Comparison of ENCODE assay signal across 1 cellular context in the genomic region with DNA sequence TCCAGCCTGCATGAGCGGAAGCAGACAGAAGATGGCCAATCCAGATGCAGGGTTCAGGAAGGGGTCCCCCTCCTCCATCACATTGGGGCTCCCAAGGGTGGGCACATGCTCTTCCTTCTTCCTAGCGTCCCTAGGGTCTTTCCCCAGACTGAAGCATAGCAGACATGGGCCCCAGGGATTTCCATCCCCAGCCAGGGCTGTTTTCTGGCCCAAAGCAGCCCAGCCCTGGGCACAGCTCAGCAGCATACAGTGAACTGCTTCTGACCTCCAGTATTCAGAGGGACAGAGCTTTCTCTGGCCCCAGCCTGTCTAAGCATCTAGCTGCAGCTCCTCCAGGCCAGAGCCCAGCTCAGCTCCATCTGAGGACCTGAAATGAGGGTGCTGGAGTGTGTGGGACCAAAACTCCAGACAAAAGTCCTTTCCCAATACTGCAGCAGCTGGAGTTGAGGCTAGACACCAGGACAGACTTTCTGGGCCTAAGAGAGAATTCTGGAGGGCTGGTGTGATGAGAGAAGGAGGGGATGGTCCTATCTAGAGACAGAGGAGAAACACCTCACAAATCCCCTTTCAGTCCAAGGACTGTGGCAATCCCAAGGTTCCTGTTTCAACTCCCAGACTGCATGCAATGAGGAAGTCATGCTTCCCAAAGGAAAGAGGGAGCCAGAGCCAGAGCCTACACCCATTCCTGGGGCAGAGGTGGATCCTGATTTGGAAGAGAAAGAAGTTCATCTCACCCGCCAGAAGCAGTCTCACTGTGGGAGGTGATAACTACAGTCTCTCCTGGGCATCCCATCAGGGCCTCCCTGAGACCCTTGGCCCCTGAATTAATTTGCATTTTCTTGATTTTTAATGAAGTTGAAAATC.
TF ChIP-seq lines count a peak whose summit lies in the region.

No MANE protein-coding gene starts in this region.

TF ChIP-seq in H1, 55 proteins besides CTCF, POLR2A, EP300 and RAD21:
- TF ChIP-seq SIX5 (IDR thresholded peaks at IDR 0.05; ENCODE audit: low read depth, low read length) (no peak), JUN (IDR thresholded peaks at IDR 0.05; ENCODE audit: low read depth, low read length) (no peak), GTF2F1 (IDR thresholded peaks at IDR 0.05; ENCODE audit: borderline replicate concordance, low read depth, low read length) (no peak), BRCA1 (IDR thresholded peaks at IDR 0.05; ENCODE audit: low read depth, low read length) (no peak), RFX5 (IDR thresholded peaks at IDR 0.05; ENCODE audit: borderline replicate concordance, low read depth, low read length) (no peak), YY1 (IDR thresholded peaks at IDR 0.05; ENCODE audit: low read depth, low read length) (no peak), CBX8 (IDR thresholded peaks at IDR 0.05; ENCODE audit: borderline replicate concordance, low read depth, low read length) (no peak)
